In the genomic region with DNA sequence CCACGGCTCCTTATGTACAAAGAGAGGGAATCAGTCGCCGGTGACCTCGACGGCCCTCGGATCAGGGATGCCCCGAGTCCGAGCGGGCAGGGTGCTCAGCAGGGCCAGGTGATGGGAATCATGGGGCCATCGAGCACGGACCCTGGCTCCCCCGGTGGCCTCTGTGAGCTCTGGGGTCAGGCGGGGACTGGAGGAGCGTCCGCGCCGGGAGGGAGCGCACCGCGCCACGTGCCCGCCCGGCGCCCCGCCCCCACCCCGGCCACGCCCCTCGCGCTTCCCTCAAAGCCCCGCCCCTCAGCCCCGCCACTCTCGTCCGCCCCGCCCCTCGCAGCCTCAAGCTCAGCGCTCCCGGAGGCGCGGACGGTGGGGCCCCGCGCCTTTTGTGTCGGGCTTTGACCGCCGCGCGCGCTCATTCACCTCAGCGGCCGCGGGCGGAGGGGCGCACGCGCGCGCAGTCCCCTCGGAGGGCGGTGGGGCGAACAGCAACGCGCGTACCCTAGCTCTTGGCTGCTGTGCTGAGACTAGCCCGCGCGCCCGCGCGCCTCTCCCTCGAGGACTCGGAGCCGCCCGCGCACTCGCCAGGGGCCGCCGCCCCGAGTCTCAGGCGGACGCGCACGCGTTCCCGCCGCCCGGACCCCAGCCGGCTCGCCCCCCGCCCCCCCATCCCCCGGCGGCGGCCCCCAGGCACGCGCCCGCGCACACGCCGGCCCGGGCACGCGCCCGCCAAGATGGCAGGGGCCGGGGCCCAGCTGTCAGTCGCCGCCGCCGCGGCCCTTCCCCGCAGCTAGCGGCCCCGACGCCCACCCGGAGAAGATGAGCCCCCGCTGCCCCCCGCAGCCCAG, we compare ENCODE assay signal across 8 cellular contexts.
A peak's percentile ranks its signal among the peaks of the same experiment; 100 is the strongest.
DNase-seq lines count a peak whose midpoint lies in the region; ATAC-seq, FAIRE-seq and TF ChIP-seq lines count a peak whose summit lies in the region.

No MANE protein-coding gene starts in this region.

- H3K9me3 Mint-ChIP-seq in activated naive CD8-positive, alpha-beta T cell treated with anti-CD3 and anti-CD28 coated beads, Interleukin-2, amount 50 U/mL, for 24 hours: no peaks in the 10 kb centered on the region

- DNase-seq in D721Med (ENCODE audit: insufficient read length, low spot score) (peak; percentile 81), MV-4-11 (lab: John Stamatoyannopoulos, UW) (peak; percentile 64), T follicular helper cell (ENCODE audit: low read depth) (peak; percentile 73), heart left ventricle (peak; percentile 80 to 88 (median 85)), posterior cingulate gyrus (peak; percentile 66 to 97 (median 80)), tibial nerve (ENCODE audit: low spot score in 2 of 2) (peak; percentile 75 to 79)
- DNase-seq in activated naive CD8-positive, alpha-beta T cell treated with anti-CD3 and anti-CD28 coated beads, Interleukin-2, amount 50 U/mL, for 24 hours: peak; percentile 85

- no peak for FAIRE-seq in D721Med (lab: Jason Lieb, UNC)

- peak in 1 of 2 donors; percentile 64 for TF ChIP-seq EP300 in tibial nerve (IDR thresholded peaks at IDR 0.05)

- peaks cover 32% of the 10 kb centered on the region for H3K4me1 Mint-ChIP-seq in activated naive CD8-positive, alpha-beta T cell treated with anti-CD3 and anti-CD28 coated beads, Interleukin-2, amount 50 U/mL, for 24 hours

- intact Hi-C loops in heart left ventricle (cut with DNase I): no loop called here
- intact Hi-C loops in posterior cingulate gyrus (cut with DNase I): loop anchor here (2.0 kb wide), 1 partner anchor 267 kb away; a partner anchor contains a TSS

- TF ChIP-seq CTCF in D721Med (IDR thresholded peaks at IDR 0.05; ENCODE audit: insufficient read depth, missing control alignments) (no peak), heart left ventricle (IDR thresholded peaks at IDR 0.05) (no peak), tibial nerve (IDR thresholded peaks at IDR 0.05) (peak in 1 of 5 experiments; percentile 40)

- peak overlapping the region; percentile 46 for H3K4me3 Mint-ChIP-seq in activated naive CD8-positive, alpha-beta T cell treated with anti-CD3 and anti-CD28 coated beads, Interleukin-2, amount 50 U/mL, for 24 hours

- TF ChIP-seq POLR2A in heart left ventricle (IDR thresholded peaks at IDR 0.05) (peak in 1 of 2 donors; percentile 28), tibial nerve (IDR thresholded peaks at IDR 0.05) (peak in 1 of 2 donors; percentile 56)

- H3K4me1 ChIP-seq in heart left ventricle: peaks cover 0 to 14% (median 4%) of the 10 kb centered on the region in 12 donors
- H3K4me1 ChIP-seq in tibial nerve: peaks cover 0 to 30% (median 0%) of the 10 kb centered on the region in 4 donors

- H3K36me3 ChIP-seq in heart left ventricle: no peaks in the 10 kb centered on the region
- H3K36me3 ChIP-seq in tibial nerve: no peaks in the 10 kb centered on the region

- ATAC-seq in GM21825 (IDR thresholded peaks at IDR 0.05; ENCODE audit: unreplicated experiment) (peak; percentile 59), heart left ventricle (peak; percentile 70 to 94 (median 92))
- peak; percentile 75 for ATAC-seq in activated naive CD8-positive, alpha-beta T cell treated with anti-CD3 and anti-CD28 coated beads, Interleukin-2, amount 50 U/mL, for 24 hours

- 2 to 50% (median 3%) methylated on average over 8 to 115 of the region's 115 CpGs for WGBS in heart left ventricle, 4 donors
- 5 to 14% methylated on average over 25 to 27 of the region's 115 CpGs for WGBS in tibial nerve, 2 donors

- H3K27ac ChIP-seq in heart left ventricle: peak overlapping the region in 10 of 12 donors; percentile 50 to 83 (median 74)
- H3K27ac ChIP-seq in tibial nerve: peak overlapping the region; percentile 39 to 89 (median 74)

- H3K27me3 ChIP-seq in heart left ventricle (peaks cover 0 to 11% (median 0%) of the 10 kb centered on the region in 9 donors), tibial nerve (no peaks in the 10 kb centered on the region)

- no peak overlapping the region for H3K27ac Mint-ChIP-seq in activated naive CD8-positive, alpha-beta T cell treated with anti-CD3 and anti-CD28 coated beads, Interleukin-2, amount 50 U/mL, for 24 hours

- H3K36me3 Mint-ChIP-seq in activated naive CD8-positive, alpha-beta T cell treated with anti-CD3 and anti-CD28 coated beads, Interleukin-2, amount 50 U/mL, for 24 hours (ENCODE audit: low read depth): peaks cover 2% of the 10 kb centered on the region

- peaks cover 28% of the 10 kb centered on the region for H3K27me3 Mint-ChIP-seq in activated naive CD8-positive, alpha-beta T cell treated with anti-CD3 and anti-CD28 coated beads, Interleukin-2, amount 50 U/mL, for 24 hours

- H3K9me3 ChIP-seq in heart left ventricle (peaks cover 0 to 22% (median 8%) of the 10 kb centered on the region in 12 donors), tibial nerve (peaks cover 0 to 18% (median 0%) of the 10 kb centered on the region in 4 donors)

- H3K4me3 ChIP-seq in heart left ventricle: peak overlapping the region; percentile 50 to 97 (median 84)
- peak overlapping the region; percentile 59 to 90 (median 76) for H3K4me3 ChIP-seq in tibial nerve

Comparison
In these comparisons a context has a peak if more than half of its experiments do, and no peak if none do; other contexts are left out.
1. Peak in every context shown above with its lines: DNase-seq, ATAC-seq, H3K4me3 ChIP-seq and H3K27ac ChIP-seq.